ENCODE assay signal across 2 cellular contexts in genomic region chr6:37092851-37093727, GRCh38.
TF ChIP-seq lines count a peak whose summit lies in the region.

No MANE protein-coding gene starts in this region.

TF ChIP-seq in IMR-90, 13 proteins besides CTCF, POLR2A, EP300 and RAD21 (continued from another document):
- TF ChIP-seq ELK1 (IDR thresholded peaks at IDR 0.05; ENCODE audit: borderline replicate concordance, low read depth, low read length) (no peak), SMC3 (IDR thresholded peaks at IDR 0.05; ENCODE audit: low read depth, low read length) (no peak), NFE2L2 (IDR thresholded peaks at IDR 0.05; ENCODE audit: low read depth, low read length) (no peak), BHLHE40 (IDR thresholded peaks at IDR 0.05; ENCODE audit: low read depth, low read length) (no peak)

TF ChIP-seq in SK-N-SH, 30 proteins besides CTCF, POLR2A, EP300 and RAD21 (continued from another document):
- TF ChIP-seq GABPA (IDR thresholded peaks at IDR 0.05; ENCODE audit: low read depth) (no peak), FOSL2 (IDR thresholded peaks at IDR 0.05; ENCODE audit: borderline replicate concordance, low read depth) (no peak), SIN3A (IDR thresholded peaks at IDR 0.05; ENCODE audit: borderline replicate concordance, low read depth, low read length) (no peak), MAX (IDR thresholded peaks at IDR 0.05; ENCODE audit: low read depth) (no peak), TCF12 (IDR thresholded peaks at IDR 0.05) (no peak)
